14 cellular contexts compared by ENCODE assay signal in genomic region chr4:121675715-121676114, GRCh38. TPM values are rescaled to one million over a fixed set of nuclear protein-coding genes. Genes with fewer than 3 reads are reported as not detected.
DNase-seq lines count a peak whose midpoint lies in the region; ATAC-seq and TF ChIP-seq lines count a peak whose summit lies in the region.
"Had no signal": no experiment of that assay in that cellular context is flagged by ENCODE, and none has a peak within 500 bp of the region (broad histone marks: within the 10 kb centered on the region; RNA-seq: fewer than 3 reads in every experiment).

No MANE protein-coding gene starts in this region.

- H3K27ac ChIP-seq in psoas muscle, result no peak overlapping the region
- H3K27ac ChIP-seq: SJCRH30, thoracic aorta had no signal

- H3K4me3 Mint-ChIP-seq in glutamatergic neuron (ENCODE audit: unreplicated experiment), result no peak overlapping the region
- H3K4me3 Mint-ChIP-seq: activated naive CD8-positive, alpha-beta T cell had no signal

- DNase-seq in HFF-Myc (ENCODE audit: extremely low read depth, low read depth), result no peak
- DNase-seq in astrocyte of the cerebellum (ENCODE audit: low read depth), result no peak
- DNase-seq in glutamatergic neuron, result peak; percentile 40
- DNase-seq in retinal pigment epithelial cell (ENCODE audit: low read depth), result no peak
- no peak for DNase-seq in HuH-7.5 (ENCODE audit: low spot score)
- no peak for DNase-seq in psoas muscle
- DNase-seq: activated CD8-positive, alpha-beta memory T cell treated with anti-CD3 and anti-CD28 coated beads, Interleukin-2, amount 50 U/mL, for 4 hours; Calu3; NCI-H1417 treated with DMSO at 0.1 percent for 48 hours; NCI-H774; SJCRH30 had no signal

- peaks cover 4% of the 10 kb centered on the region for H3K4me1 Mint-ChIP-seq in glutamatergic neuron (ENCODE audit: low read depth, unreplicated experiment)

- H3K27me3 Mint-ChIP-seq in glutamatergic neuron (ENCODE audit: unreplicated experiment), result no peaks in the 10 kb centered on the region
- H3K27me3 Mint-ChIP-seq: activated naive CD8-positive, alpha-beta T cell had no signal

- 66 to 76% (median 72%) methylated on average over 2 of the region's 2 CpGs for WGBS in psoas muscle, 3 donors

- ATAC-seq in HG02973 (IDR thresholded peaks at IDR 0.05; ENCODE audit: unreplicated experiment) (no peak), psoas muscle (no peak)

- H3K27me3 ChIP-seq in psoas muscle (ENCODE audit: insufficient read depth in 3 of 3, low read length in 2 of 3), result no peaks in the 10 kb centered on the region
- H3K27me3 ChIP-seq: SJCRH30 had no signal

- H3K36me3 Mint-ChIP-seq in glutamatergic neuron (ENCODE audit: unreplicated experiment), result no peaks in the 10 kb centered on the region

- H3K36me3 ChIP-seq in psoas muscle (ENCODE audit: insufficient read depth in 1 of 2, low read depth in 1 of 2), result peaks cover 26 to 93% of the 10 kb centered on the region in 2 donors

- H3K9me3 Mint-ChIP-seq in glutamatergic neuron (ENCODE audit: unreplicated experiment), result no peaks in the 10 kb centered on the region

- no peaks in the 10 kb centered on the region for H3K9me3 ChIP-seq in psoas muscle
- H3K9me3 ChIP-seq: SJCRH30, thoracic aorta had no signal

- in situ Hi-C loops in astrocyte of the cerebellum (cut with HindIII; ENCODE audit: low sequenced_read_pairs), result no loop called here

- H3K4me3 ChIP-seq in HFF-Myc (replicated peaks; ENCODE audit: low read depth, low read length), result no peak overlapping the region
- H3K4me3 ChIP-seq in astrocyte of the cerebellum (ENCODE audit: low read depth, low read length), result no peak overlapping the region
- H3K4me3 ChIP-seq in retinal pigment epithelial cell (ENCODE audit: low read length), result no peak overlapping the region
- no peak overlapping the region for H3K4me3 ChIP-seq in psoas muscle
- H3K4me3 ChIP-seq: SJCRH30, thoracic aorta had no signal

- no peaks in the 10 kb centered on the region for H3K4me1 ChIP-seq in psoas muscle
- H3K4me1 ChIP-seq: SJCRH30 had no signal

- intact Hi-C loops in psoas muscle (cut with DNase I), result loop anchor here in 1 of 2 donors (10.0 kb wide), 1 partner anchor 129 kb away; the partner anchor contains the start of gene EXOSC9

- TF ChIP-seq CTCF in HFF-Myc (IDR thresholded peaks at IDR 0.05; ENCODE audit: low read depth, low read length, missing control alignments) (peak; percentile 9), astrocyte of the cerebellum (IDR thresholded peaks at IDR 0.05; ENCODE audit: low read depth, low read length, missing control alignments) (peak; percentile 34), glutamatergic neuron (IDR thresholded peaks at IDR 0.05; ENCODE audit: partially characterized antibody, unreplicated experiment) (no peak), retinal pigment epithelial cell (conservative IDR thresholded peaks at IDR 0.05; ENCODE audit: low read depth, low read length) (peak; percentile 52), psoas muscle (IDR thresholded peaks at IDR 0.05) (no peak)

- peak overlapping the region; percentile 40 for H3K27ac Mint-ChIP-seq in glutamatergic neuron (ENCODE audit: unreplicated experiment)
- H3K27ac Mint-ChIP-seq: activated naive CD8-positive, alpha-beta T cell had no signal

RNA-seq across cellular contexts. Expression of gene ANXA5, which starts 21.1 kb away (rescaled TPM):
- total RNA-seq in glutamatergic neuron (ENCODE audit: unreplicated experiment), result 250 TPM
- total RNA-seq in psoas muscle, result 100 to 1,000 TPM in 1 of 4 donors, 10 to 100 TPM in 3; 59.1 to 149 (median 84.5) TPM
- 100 to 1,000 TPM; 116 to 264 (median 194) TPM for polyA plus RNA-seq in psoas muscle

Comparison
In these comparisons a context has a peak if more than half of its experiments do, and no peak if none do; other contexts are left out.
1. CTCF ChIP-seq: peak in HFF-Myc (single experiment), astrocyte of the cerebellum (single experiment) and retinal pigment epithelial cell (single experiment); none in glutamatergic neuron (single experiment) and psoas muscle (single experiment).